19 cellular contexts compared by ENCODE assay signal in the genomic region with DNA sequence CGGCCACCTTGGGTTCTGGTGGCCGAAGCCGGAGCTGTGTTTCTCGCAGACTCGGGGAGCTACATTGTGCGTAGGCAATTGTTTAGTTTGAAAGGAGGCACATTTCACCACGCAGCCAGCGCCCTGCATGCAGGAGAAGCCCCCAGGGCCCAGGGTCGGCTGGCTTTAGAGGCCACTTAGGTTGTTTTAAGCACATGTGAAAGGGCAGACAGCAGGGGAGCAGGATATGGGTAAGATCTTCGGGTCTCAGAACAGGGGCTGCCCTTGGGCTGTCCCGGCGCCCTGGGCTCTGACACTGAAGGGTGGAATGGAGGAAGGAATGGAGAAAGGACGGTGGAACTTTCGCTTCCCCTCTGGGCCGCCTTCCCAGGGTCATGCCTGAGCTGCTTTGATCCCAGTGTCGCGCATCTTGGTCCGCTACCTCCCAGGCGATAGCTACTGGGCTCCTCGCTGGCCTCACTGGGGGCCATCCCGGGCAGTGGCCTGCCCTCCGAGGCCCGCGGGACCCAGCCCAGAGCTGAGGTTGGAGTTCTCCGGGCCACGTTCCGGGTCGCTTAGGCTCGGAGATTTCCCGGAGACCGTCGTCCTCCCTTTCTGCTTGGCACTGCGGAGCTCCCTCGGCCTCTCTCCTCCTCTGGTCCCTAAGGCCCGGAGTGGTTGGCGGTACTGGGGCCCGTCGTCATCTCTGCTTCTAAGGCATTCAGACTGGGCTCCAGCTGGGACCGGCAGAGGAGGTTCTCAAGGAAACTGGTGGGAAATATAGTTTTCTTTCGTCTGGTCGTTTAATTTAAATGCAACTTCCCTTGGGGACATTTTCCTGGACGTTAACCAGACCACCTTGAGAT. TPM values are rescaled to one million over a fixed set of nuclear protein-coding genes. Genes with fewer than 3 reads are reported as not detected.
DNase-seq lines count a peak whose midpoint lies in the region; ATAC-seq, FAIRE-seq and TF ChIP-seq lines count a peak whose summit lies in the region.
"Had no signal": no experiment of that assay in that cellular context is flagged by ENCODE, and none has a peak within 500 bp of the region (broad histone marks: within the 10 kb centered on the region; RNA-seq: fewer than 3 reads in every experiment).

No MANE protein-coding gene starts in this region.

- H3K27me3 Mint-ChIP-seq in chondrocyte (ENCODE audit: low read depth) = peaks cover 81% of the 10 kb centered on the region

- WGBS in heart left ventricle, 4 donors = 12 to 32% (median 29%) methylated on average over 23 to 42 of the region's 42 CpGs

- DNase-seq in left ventricle myocardium inferior = no peak
- no peak for DNase-seq in heart left ventricle
- peak; percentile 83 for DNase-seq in chondrocyte (ENCODE audit: low spot score)
- peak; percentile 59 for DNase-seq in kidney
- no peak for DNase-seq in thoracic aorta (ENCODE audit: low spot score)
- DNase-seq in activated CD4-positive, CD25-positive, alpha-beta regulatory T cell treated with anti-CD3 and anti-CD28 coated beads, Interleukin-2, amount 50 U/mL, for 72 hours = no peak
- no peak for DNase-seq in NCI-H1417 (lab: John Stamatoyannopoulos, UW)
- DNase-seq: activated naive CD4-positive, alpha-beta T cell treated with Interleukin-2 at 50 U/mL for 16 hours; hippocampal formation; midbrain; NCI-H526; psoas muscle; stimulated activated CD4-positive, alpha-beta T cell treated with anti-CD3 and anti-CD28 coated beads, Interleukin-4, amount 100 ng/mL, for 1 hour had no signal

- H3K36me3 ChIP-seq in left ventricle myocardium inferior = no peaks in the 10 kb centered on the region
- no peaks in the 10 kb centered on the region for H3K36me3 ChIP-seq in heart left ventricle
- H3K36me3 ChIP-seq in kidney (ENCODE audit: control insufficient read depth in 1 of 2, insufficient read depth in 2 of 2, low read length in 2 of 2) = no peaks in the 10 kb centered on the region
- H3K36me3 ChIP-seq in thoracic aorta = no peaks in the 10 kb centered on the region

- intact Hi-C loops in left ventricle myocardium inferior (cut with micrococcal nuclease) = no loop called here
- intact Hi-C loops in heart left ventricle (cut with DNase I) = loop anchor here in 7 of 10 donors (5.0 to 10.0 kb wide), 4 partner anchors 45 to 55 kb away; partner anchors contain the start of gene OBI1 (in 5 of the 7)
- intact Hi-C loops in kidney (cut with DNase I) = no loop called here

- H3K9ac ChIP-seq in kidney (ENCODE audit: low read length in 2 of 2) = no peak overlapping the region

- H3K4me3 Mint-ChIP-seq in chondrocyte (ENCODE audit: unreplicated experiment) = no peak overlapping the region

- H3K27me3 ChIP-seq in left ventricle myocardium inferior (ENCODE audit: low read depth) (peaks cover 97% of the 10 kb centered on the region), heart left ventricle (peaks cover 66 to 96% (median 77%) of the 10 kb centered on the region in 9 donors), thoracic aorta (replicated peaks; ENCODE audit: insufficient read depth) (peaks cover 32% of the 10 kb centered on the region)

- H3K27ac Mint-ChIP-seq in chondrocyte (ENCODE audit: unreplicated experiment) = no peak overlapping the region
- H3K27ac Mint-ChIP-seq: stimulated activated memory B cell treated with anti-CD40 and anti-IgM and Interleukin-4, amounts not matched to agents 10 μg/mL and 1 μg/mL and 100 μg/mL, for 72 hours; T-helper 1 cell treated with Interleukin-12 subunit alpha and Interleukin-12 subunit beta and Interleukin-4 antibody, amounts not matched to agents 30 μg/mL and 1 μg/mL, for 36 hours had no signal

- ATAC-seq in heart left ventricle (no peak), thoracic aorta (ENCODE audit: insufficient number of reproducible peaks, low FRiP score, low read depth) (no peak), GM21528 (IDR thresholded peaks at IDR 0.05; ENCODE audit: low FRiP score, unreplicated experiment) (no peak)
- ATAC-seq: stimulated activated memory B cell treated with anti-CD40 and anti-IgM and Interleukin-4, amounts not matched to agents 10 μg/mL and 1 μg/mL and 100 μg/mL, for 72 hours had no signal

- H3K36me3 Mint-ChIP-seq in chondrocyte (ENCODE audit: low read depth) = peaks cover 4% of the 10 kb centered on the region
- H3K36me3 Mint-ChIP-seq: stimulated activated memory B cell treated with anti-CD40 and anti-IgM and Interleukin-4, amounts not matched to agents 10 μg/mL and 1 μg/mL and 100 μg/mL, for 72 hours had no signal

- H3K27ac ChIP-seq in left ventricle myocardium inferior (replicated peaks) (no peak overlapping the region), heart left ventricle (no peak overlapping the region), kidney (ENCODE audit: low read depth in 2 of 2, low read length in 2 of 2) (no peak overlapping the region), thoracic aorta (no peak overlapping the region)
- H3K27ac ChIP-seq: psoas muscle had no signal

- H3K4me1 ChIP-seq in left ventricle myocardium inferior (peaks cover 49% of the 10 kb centered on the region), heart left ventricle (peaks cover 4 to 52% (median 27%) of the 10 kb centered on the region in 12 donors), kidney (ENCODE audit: control insufficient read depth in 1 of 2, insufficient read depth in 1 of 2, low read depth in 1 of 2, low read length in 2 of 2) (peaks cover 0 to 16% of the 10 kb centered on the region in 2 donors), thoracic aorta (ENCODE audit: control insufficient read depth in 1 of 2, low read depth in 2 of 2) (peaks cover 25 to 32% of the 10 kb centered on the region in 2 donors)

- TF ChIP-seq POLR2A in heart left ventricle (IDR thresholded peaks at IDR 0.05) = no peak

- H3K4me3 ChIP-seq in left ventricle myocardium inferior (peak overlapping the region; percentile 68), heart left ventricle (peak overlapping the region in 3 of 12 donors; percentile 18 to 28 (median 20)), kidney (ENCODE audit: low read length in 2 of 2) (no peak overlapping the region), thoracic aorta (peak overlapping the region; percentile 42)

- no peaks in the 10 kb centered on the region for H3K9me3 Mint-ChIP-seq in chondrocyte (ENCODE audit: low read depth)
- H3K9me3 Mint-ChIP-seq: central memory CD8-positive, alpha-beta T cell; stimulated activated memory B cell treated with anti-CD40 and anti-IgM and Interleukin-4, amounts not matched to agents 10 μg/mL and 1 μg/mL and 100 μg/mL, for 72 hours; T-helper 1 cell treated with Interleukin-12 subunit alpha and Interleukin-12 subunit beta and Interleukin-4 antibody, amounts not matched to agents 30 μg/mL and 1 μg/mL, for 36 hours had no signal

- no peaks in the 10 kb centered on the region for H3K9me3 ChIP-seq in left ventricle myocardium inferior (replicated peaks)
- no peaks in the 10 kb centered on the region for H3K9me3 ChIP-seq in heart left ventricle
- H3K9me3 ChIP-seq in kidney (ENCODE audit: control insufficient read depth in 1 of 2, low read length in 2 of 2) = no peaks in the 10 kb centered on the region
- H3K9me3 ChIP-seq in thoracic aorta = no peaks in the 10 kb centered on the region
- H3K9me3 ChIP-seq: psoas muscle had no signal

- no peak for FAIRE-seq in kidney (lab: Jason Lieb, UNC)

- TF ChIP-seq CTCF in left ventricle myocardium inferior (IDR thresholded peaks at IDR 0.05; ENCODE audit: borderline replicate concordance) = no peak
- TF ChIP-seq CTCF in heart left ventricle (IDR thresholded peaks at IDR 0.05) = no peak
- TF ChIP-seq CTCF in chondrocyte (IDR thresholded peaks at IDR 0.05) = no peak
- no peak for TF ChIP-seq CTCF in kidney (IDR thresholded peaks at IDR 0.05; ENCODE audit: borderline replicate concordance, extremely low read depth, insufficient read depth)
- TF ChIP-seq CTCF in thoracic aorta (IDR thresholded peaks at IDR 0.05) = no peak

- H3K4me1 Mint-ChIP-seq in chondrocyte (ENCODE audit: low read depth) = peaks cover 31% of the 10 kb centered on the region

RNA-seq across cellular contexts. Expression of gene POU4F1, which starts 4.3 kb away (rescaled TPM):
- total RNA-seq in left ventricle myocardium inferior = not detected
- under 1 TPM in 1 of 9 donors, not detected in 8; 0.04 TPM for total RNA-seq in heart left ventricle
- not detected for polyA plus RNA-seq in heart left ventricle
- total RNA-seq in chondrocyte = not detected in 3 replicates
- total RNA-seq in kidney = not detected
- not detected for polyA plus RNA-seq in kidney (ENCODE audit: insufficient read depth, low read depth, low replicate concordance)
- 1 to 10 TPM in 1 of 2 donors, not detected in 1; 1.1 TPM for total RNA-seq in thoracic aorta
- total RNA-seq: epithelial cell of proximal tubule, RPMI7951 had no signal

RNA-seq across cellular contexts. Expression of gene OBI1, which starts 51.3 kb away (rescaled TPM):
- 10.0 TPM for total RNA-seq in left ventricle myocardium inferior
- total RNA-seq in heart left ventricle = 10 to 100 TPM in 4 of 9 donors, 1 to 10 TPM in 5; 7.7 to 12.3 (median 10.0) TPM
- polyA plus RNA-seq in heart left ventricle = 1 to 10 TPM; 2.4 to 7.7 TPM
- 8.3 to 9.4 TPM (median 8.8 TPM) in 3 replicates for total RNA-seq in chondrocyte
- 9.9 TPM for total RNA-seq in kidney
- polyA plus RNA-seq in kidney (ENCODE audit: insufficient read depth, low read depth, low replicate concordance) = 4.0 TPM
- 10 to 100 TPM in 1 of 2 donors, 1 to 10 TPM in 1; 9.3 to 10.2 TPM for total RNA-seq in thoracic aorta

Comparison
In these comparisons a context has a peak if more than half of its experiments do, and no peak if none do; other contexts are left out.
1. intact Hi-C loops: an anchor here in heart left ventricle (5.0 to 10.0 kb wide); none called in left ventricle myocardium inferior and kidney.
2. DNase-seq: peak in chondrocyte (single experiment) and kidney (single experiment); none in left ventricle myocardium inferior (single experiment), heart left ventricle (0 of 5), thoracic aorta (single experiment), activated CD4-positive, CD25-positive, alpha-beta regulatory T cell treated with anti-CD3 and anti-CD28 coated beads, Interleukin-2, amount 50 U/mL, for 72 hours (single experiment) and NCI-H1417 (0 of 3).
3. H3K4me3 ChIP-seq: peak in left ventricle myocardium inferior (single experiment) and thoracic aorta (single experiment); none in kidney (0 of 2).